ENCODE assay signal across 28 cellular contexts in the genomic region with DNA sequence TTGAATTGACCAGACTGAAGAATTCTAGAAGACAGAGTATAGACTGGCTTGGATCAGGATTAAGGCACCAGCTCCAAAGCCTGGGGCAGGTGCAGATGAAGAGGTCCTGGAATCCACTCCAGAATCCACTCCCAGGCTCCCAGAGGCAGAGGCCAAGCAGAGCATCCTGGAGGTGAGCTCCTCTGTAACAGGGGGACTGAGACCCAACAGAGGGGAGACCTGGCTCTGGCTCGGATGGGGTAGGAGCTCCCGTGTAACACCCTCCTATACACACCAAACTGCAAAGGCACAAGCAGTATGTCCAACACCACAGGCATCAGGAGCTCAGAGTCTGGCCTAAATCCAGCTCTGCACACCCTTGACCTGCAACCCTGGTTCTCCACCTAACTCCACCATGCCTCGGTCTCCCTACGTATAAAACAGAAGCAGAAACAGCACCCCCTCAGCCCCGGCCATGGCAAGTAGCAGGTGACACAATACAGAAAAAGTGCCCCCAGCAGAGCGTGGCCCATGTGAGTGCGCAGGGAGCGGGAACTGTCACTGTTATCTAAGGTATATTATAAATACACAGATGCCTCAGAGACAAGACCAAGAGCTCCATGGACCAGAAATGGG. TPM values are rescaled to one million over a fixed set of nuclear protein-coding genes. Genes with fewer than 3 reads are reported as not detected.
"Had no signal": no experiment of that assay in that cellular context is flagged by ENCODE, and none has a peak within 500 bp of the region (broad histone marks: within the 10 kb centered on the region; RNA-seq: fewer than 3 reads in every experiment).

No MANE protein-coding gene starts in this region.

- ATAC-seq: activated CD8-positive, alpha-beta T cell treated with anti-CD3 and anti-CD28 coated beads for 36 hours; activated T-helper 17 cell treated with anti-CD3 and anti-CD28 coated beads, Interleukin-2, amount 50 U/mL, for 72 hours; Panc1; Right ventricle myocardium inferior had no signal

- H3K27ac ChIP-seq: SK-N-MC, VCaP had no signal

- H3K4me1 Mint-ChIP-seq: activated T-helper 17 cell treated with anti-CD3 and anti-CD28 coated beads, Interleukin-2, amount 50 U/mL, for 72 hours had no signal

- H3K4me3 ChIP-seq: SK-N-MC had no signal

- H3K36me3 Mint-ChIP-seq: activated naive CD8-positive, alpha-beta T cell; IgD-negative memory B cell had no signal

- DNase-seq: activated CD4-positive, alpha-beta T cell treated with anti-CD3 and anti-CD28 coated beads, Interleukin-2, amount 50 U/mL, for 1 hour; activated CD4-positive, CD25-positive, alpha-beta regulatory T cell; activated CD8-positive, alpha-beta T cell treated with anti-CD3 and anti-CD28 coated beads for 36 hours; activated gamma-delta T cell; activated naive CD4-positive, alpha-beta T cell treated with anti-CD3 and anti-CD28 coated beads for 36 hours; activated T-cell treated with anti-CD3 and anti-CD28 coated beads for 4 hours; activated T-cell treated with anti-CD3 and anti-CD28 coated beads, Interleukin-2, amount 50 U/mL, for 48 hours; amygdala; central memory CD4-positive, alpha-beta T cell; KG1; NCI-H1048; NCI-H1930; NCI-H2171; NCI-H2227 treated with DMSO at 0.1 percent for 48 hours; NCI-H446 treated with DMSO at 0.1 percent for 48 hours; NCI-H524 treated with DMSO at 0.1 percent for 48 hours; NCI-H774; RPMI8226; T-helper 1 cell had no signal

- H3K27ac Mint-ChIP-seq: activated CD8-positive, alpha-beta T cell treated with anti-CD3 and anti-CD28 coated beads for 36 hours; activated naive CD4-positive, alpha-beta T cell treated with anti-CD3 and anti-CD28 coated beads for 36 hours; activated naive CD8-positive, alpha-beta T cell; activated T-helper 17 cell treated with anti-CD3 and anti-CD28 coated beads, Interleukin-2, amount 50 U/mL, for 72 hours had no signal

- H3K4me3 Mint-ChIP-seq: activated CD8-positive, alpha-beta T cell treated with anti-CD3 and anti-CD28 coated beads for 36 hours; activated naive CD4-positive, alpha-beta T cell treated with anti-CD3 and anti-CD28 coated beads for 36 hours; activated naive CD8-positive, alpha-beta T cell; activated T-helper 17 cell treated with anti-CD3 and anti-CD28 coated beads, Interleukin-2, amount 50 U/mL, for 72 hours; IgD-negative memory B cell had no signal

- H3K27me3 Mint-ChIP-seq: activated CD8-positive, alpha-beta T cell treated with anti-CD3 and anti-CD28 coated beads for 36 hours; activated naive CD8-positive, alpha-beta T cell; activated T-helper 17 cell treated with anti-CD3 and anti-CD28 coated beads, Interleukin-2, amount 50 U/mL, for 72 hours had no signal

- H3K9me3 Mint-ChIP-seq: activated CD8-positive, alpha-beta T cell treated with anti-CD3 and anti-CD28 coated beads for 36 hours; activated naive CD4-positive, alpha-beta T cell treated with anti-CD3 and anti-CD28 coated beads for 36 hours; activated T-helper 17 cell treated with anti-CD3 and anti-CD28 coated beads, Interleukin-2, amount 50 U/mL, for 72 hours; IgD-negative memory B cell had no signal

RNA-seq across cellular contexts. Expression of a gene that starts 14.9 kb away (rescaled TPM):
- total RNA-seq: LHCN-M2, OCI-LY7 had no signal
